Comparison of ENCODE assay signal across 1 cellular context in the genomic region with DNA sequence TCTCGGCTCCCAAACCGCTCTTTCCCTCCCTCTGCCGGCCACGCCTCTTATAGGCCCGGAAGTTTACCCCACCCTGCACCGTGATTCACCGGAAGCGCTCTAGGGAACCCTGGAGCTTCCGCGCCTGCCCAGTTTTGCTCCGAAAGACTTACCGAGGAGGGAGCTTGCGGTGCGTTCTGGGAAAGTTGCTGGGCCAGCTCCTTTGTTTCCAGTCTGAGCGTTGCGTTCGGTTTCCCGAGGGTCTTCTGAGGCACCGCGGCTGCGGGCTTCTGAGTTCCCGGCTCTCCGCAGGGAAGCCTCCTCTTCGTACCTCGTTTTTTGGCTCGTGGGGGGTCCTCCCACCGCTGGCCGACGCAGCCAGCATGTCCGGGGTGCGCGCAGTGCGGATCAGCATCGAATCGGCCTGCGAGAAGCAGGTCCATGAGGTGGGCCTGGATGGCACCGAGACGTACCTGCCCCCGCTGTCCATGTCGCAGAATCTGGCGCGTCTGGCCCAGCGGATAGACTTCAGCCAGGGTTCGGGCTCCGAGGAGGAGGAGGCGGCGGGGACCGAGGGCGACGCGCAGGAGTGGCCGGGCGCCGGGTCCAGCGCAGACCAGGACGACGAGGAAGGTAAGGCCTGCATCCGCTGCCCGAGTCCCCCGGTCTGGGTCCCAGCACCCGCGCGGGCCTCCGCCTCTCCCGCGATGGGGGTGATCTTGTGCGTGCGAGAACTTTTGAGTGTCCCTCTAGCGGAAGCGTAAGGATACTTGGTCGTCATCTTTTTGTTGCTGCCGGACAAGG.
TF ChIP-seq lines count a peak whose summit lies in the region.

A gene with protein sequence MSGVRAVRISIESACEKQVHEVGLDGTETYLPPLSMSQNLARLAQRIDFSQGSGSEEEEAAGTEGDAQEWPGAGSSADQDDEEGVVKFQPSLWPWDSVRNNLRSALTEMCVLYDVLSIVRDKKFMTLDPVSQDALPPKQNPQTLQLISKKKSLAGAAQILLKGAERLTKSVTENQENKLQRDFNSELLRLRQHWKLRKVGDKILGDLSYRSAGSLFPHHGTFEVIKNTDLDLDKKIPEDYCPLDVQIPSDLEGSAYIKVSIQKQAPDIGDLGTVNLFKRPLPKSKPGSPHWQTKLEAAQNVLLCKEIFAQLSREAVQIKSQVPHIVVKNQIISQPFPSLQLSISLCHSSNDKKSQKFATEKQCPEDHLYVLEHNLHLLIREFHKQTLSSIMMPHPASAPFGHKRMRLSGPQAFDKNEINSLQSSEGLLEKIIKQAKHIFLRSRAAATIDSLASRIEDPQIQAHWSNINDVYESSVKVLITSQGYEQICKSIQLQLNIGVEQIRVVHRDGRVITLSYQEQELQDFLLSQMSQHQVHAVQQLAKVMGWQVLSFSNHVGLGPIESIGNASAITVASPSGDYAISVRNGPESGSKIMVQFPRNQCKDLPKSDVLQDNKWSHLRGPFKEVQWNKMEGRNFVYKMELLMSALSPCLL (plus strand): TSS at position 131 of the 783 bp plus-strand sequence. CDS start 232 bp downstream, at position 363.

TF ChIP-seq in HEK293, 187 proteins besides CTCF, POLR2A, EP300 and RAD21 (continued from another document and continues in another):
- TF ChIP-seq PRDM4 (tag by site-specific recombination; IDR thresholded peaks at IDR 0.05), result no peak
- no peak for TF ChIP-seq ZNF837 (tag by site-specific recombination; IDR thresholded peaks at IDR 0.05)
- TF ChIP-seq ZNF404 (tag by site-specific recombination; IDR thresholded peaks at IDR 0.05), result no peak
- TF ChIP-seq ZSCAN16 (tag by site-specific recombination; IDR thresholded peaks at IDR 0.05), result 0 out of 2 replicates have a peak, but pooled peaks have one; percentile 21
- no peak for TF ChIP-seq ZNF239 (tag by site-specific recombination; IDR thresholded peaks at IDR 0.05)
- peak; percentile 9; the same call in 1 of the 2 replicates for TF ChIP-seq KLF8 (tag by site-specific recombination; IDR thresholded peaks at IDR 0.05)
- TF ChIP-seq, protein P1, sequence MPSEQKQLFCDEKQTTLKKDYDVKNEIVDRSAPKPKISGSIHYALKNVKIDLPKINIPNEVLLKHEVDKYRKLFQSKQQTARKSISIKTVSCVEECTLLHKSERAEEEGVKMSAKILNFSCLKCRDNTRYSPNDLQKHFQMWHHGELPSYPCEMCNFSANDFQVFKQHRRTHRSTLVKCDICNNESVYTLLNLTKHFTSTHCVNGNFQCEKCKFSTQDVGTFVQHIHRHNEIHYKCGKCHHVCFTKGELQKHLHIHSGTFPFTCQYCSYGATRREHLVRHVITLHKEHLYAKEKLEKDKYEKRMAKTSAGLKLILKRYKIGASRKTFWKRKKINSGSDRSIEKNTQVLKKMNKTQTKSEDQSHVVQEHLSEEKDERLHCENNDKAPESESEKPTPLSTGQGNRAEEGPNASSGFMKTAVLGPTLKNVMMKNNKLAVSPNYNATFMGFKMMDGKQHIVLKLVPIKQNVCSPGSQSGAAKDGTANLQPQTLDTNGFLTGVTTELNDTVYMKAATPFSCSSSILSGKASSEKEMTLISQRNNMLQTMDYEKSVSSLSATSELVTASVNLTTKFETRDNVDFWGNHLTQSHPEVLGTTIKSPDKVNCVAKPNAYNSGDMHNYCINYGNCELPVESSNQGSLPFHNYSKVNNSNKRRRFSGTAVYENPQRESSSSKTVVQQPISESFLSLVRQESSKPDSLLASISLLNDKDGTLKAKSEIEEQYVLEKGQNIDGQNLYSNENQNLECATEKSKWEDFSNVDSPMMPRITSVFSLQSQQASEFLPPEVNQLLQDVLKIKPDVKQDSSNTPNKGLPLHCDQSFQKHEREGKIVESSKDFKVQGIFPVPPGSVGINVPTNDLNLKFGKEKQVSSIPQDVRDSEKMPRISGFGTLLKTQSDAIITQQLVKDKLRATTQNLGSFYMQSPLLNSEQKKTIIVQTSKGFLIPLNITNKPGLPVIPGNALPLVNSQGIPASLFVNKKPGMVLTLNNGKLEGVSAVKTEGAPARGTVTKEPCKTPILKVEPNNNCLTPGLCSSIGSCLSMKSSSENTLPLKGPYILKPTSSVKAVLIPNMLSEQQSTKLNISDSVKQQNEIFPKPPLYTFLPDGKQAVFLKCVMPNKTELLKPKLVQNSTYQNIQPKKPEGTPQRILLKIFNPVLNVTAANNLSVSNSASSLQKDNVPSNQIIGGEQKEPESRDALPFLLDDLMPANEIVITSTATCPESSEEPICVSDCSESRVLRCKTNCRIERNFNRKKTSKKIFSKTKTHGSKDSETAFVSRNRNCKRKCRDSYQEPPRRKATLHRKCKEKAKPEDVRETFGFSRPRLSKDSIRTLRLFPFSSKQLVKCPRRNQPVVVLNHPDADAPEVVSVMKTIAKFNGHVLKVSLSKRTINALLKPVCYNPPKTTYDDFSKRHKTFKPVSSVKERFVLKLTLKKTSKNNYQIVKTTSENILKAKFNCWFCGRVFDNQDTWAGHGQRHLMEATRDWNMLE (tag by site-specific recombination; conservative IDR thresholded peaks at IDR 0.05; ENCODE audit: low read depth), result peak; percentile 64; the same call in 1 of the 2 replicates
- TF ChIP-seq, protein P2, sequence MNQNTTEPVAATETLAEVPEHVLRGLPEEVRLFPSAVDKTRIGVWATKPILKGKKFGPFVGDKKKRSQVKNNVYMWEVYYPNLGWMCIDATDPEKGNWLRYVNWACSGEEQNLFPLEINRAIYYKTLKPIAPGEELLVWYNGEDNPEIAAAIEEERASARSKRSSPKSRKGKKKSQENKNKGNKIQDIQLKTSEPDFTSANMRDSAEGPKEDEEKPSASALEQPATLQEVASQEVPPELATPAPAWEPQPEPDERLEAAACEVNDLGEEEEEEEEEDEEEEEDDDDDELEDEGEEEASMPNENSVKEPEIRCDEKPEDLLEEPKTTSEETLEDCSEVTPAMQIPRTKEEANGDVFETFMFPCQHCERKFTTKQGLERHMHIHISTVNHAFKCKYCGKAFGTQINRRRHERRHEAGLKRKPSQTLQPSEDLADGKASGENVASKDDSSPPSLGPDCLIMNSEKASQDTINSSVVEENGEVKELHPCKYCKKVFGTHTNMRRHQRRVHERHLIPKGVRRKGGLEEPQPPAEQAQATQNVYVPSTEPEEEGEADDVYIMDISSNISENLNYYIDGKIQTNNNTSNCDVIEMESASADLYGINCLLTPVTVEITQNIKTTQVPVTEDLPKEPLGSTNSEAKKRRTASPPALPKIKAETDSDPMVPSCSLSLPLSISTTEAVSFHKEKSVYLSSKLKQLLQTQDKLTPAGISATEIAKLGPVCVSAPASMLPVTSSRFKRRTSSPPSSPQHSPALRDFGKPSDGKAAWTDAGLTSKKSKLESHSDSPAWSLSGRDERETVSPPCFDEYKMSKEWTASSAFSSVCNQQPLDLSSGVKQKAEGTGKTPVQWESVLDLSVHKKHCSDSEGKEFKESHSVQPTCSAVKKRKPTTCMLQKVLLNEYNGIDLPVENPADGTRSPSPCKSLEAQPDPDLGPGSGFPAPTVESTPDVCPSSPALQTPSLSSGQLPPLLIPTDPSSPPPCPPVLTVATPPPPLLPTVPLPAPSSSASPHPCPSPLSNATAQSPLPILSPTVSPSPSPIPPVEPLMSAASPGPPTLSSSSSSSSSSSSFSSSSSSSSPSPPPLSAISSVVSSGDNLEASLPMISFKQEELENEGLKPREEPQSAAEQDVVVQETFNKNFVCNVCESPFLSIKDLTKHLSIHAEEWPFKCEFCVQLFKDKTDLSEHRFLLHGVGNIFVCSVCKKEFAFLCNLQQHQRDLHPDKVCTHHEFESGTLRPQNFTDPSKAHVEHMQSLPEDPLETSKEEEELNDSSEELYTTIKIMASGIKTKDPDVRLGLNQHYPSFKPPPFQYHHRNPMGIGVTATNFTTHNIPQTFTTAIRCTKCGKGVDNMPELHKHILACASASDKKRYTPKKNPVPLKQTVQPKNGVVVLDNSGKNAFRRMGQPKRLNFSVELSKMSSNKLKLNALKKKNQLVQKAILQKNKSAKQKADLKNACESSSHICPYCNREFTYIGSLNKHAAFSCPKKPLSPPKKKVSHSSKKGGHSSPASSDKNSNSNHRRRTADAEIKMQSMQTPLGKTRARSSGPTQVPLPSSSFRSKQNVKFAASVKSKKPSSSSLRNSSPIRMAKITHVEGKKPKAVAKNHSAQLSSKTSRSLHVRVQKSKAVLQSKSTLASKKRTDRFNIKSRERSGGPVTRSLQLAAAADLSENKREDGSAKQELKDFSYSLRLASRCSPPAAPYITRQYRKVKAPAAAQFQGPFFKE (tag by site-specific recombination; IDR thresholded peaks at IDR 0.05; ENCODE audit: borderline replicate concordance), result 0 out of 2 replicates have a peak, but pooled peaks have one; percentile 48
- TF ChIP-seq, protein P3, sequence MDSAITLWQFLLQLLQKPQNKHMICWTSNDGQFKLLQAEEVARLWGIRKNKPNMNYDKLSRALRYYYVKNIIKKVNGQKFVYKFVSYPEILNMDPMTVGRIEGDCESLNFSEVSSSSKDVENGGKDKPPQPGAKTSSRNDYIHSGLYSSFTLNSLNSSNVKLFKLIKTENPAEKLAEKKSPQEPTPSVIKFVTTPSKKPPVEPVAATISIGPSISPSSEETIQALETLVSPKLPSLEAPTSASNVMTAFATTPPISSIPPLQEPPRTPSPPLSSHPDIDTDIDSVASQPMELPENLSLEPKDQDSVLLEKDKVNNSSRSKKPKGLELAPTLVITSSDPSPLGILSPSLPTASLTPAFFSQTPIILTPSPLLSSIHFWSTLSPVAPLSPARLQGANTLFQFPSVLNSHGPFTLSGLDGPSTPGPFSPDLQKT (IDR thresholded peaks at IDR 0.05; ENCODE audit: borderline replicate concordance, low read depth, low read length), result no peak
- TF ChIP-seq ZSCAN23 (tag by site-specific recombination; IDR thresholded peaks at IDR 0.05), result no peak
- TF ChIP-seq ZNF529 (tag by site-specific recombination; IDR thresholded peaks at IDR 0.05; ENCODE audit: insufficient replicate concordance), result no peak
- TF ChIP-seq, protein P4, sequence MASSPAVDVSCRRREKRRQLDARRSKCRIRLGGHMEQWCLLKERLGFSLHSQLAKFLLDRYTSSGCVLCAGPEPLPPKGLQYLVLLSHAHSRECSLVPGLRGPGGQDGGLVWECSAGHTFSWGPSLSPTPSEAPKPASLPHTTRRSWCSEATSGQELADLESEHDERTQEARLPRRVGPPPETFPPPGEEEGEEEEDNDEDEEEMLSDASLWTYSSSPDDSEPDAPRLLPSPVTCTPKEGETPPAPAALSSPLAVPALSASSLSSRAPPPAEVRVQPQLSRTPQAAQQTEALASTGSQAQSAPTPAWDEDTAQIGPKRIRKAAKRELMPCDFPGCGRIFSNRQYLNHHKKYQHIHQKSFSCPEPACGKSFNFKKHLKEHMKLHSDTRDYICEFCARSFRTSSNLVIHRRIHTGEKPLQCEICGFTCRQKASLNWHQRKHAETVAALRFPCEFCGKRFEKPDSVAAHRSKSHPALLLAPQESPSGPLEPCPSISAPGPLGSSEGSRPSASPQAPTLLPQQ (tag by site-specific recombination; IDR thresholded peaks at IDR 0.05), result peak; percentile 61; the same call in 1 of the 2 replicates
- no peak for TF ChIP-seq YY1 (tag by site-specific recombination; IDR thresholded peaks at IDR 0.05)
- TF ChIP-seq, protein P5, sequence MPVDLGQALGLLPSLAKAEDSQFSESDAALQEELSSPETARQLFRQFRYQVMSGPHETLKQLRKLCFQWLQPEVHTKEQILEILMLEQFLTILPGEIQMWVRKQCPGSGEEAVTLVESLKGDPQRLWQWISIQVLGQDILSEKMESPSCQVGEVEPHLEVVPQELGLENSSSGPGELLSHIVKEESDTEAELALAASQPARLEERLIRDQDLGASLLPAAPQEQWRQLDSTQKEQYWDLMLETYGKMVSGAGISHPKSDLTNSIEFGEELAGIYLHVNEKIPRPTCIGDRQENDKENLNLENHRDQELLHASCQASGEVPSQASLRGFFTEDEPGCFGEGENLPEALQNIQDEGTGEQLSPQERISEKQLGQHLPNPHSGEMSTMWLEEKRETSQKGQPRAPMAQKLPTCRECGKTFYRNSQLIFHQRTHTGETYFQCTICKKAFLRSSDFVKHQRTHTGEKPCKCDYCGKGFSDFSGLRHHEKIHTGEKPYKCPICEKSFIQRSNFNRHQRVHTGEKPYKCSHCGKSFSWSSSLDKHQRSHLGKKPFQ (tag by site-specific recombination; IDR thresholded peaks at IDR 0.05), result no peak
- TF ChIP-seq, protein P6, sequence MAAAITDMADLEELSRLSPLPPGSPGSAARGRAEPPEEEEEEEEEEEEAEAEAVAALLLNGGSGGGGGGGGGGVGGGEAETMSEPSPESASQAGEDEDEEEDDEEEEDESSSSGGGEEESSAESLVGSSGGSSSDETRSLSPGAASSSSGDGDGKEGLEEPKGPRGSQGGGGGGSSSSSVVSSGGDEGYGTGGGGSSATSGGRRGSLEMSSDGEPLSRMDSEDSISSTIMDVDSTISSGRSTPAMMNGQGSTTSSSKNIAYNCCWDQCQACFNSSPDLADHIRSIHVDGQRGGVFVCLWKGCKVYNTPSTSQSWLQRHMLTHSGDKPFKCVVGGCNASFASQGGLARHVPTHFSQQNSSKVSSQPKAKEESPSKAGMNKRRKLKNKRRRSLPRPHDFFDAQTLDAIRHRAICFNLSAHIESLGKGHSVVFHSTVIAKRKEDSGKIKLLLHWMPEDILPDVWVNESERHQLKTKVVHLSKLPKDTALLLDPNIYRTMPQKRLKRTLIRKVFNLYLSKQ (tag by site-specific recombination; IDR thresholded peaks at IDR 0.05; ENCODE audit: borderline replicate concordance), result no peak
- no peak for TF ChIP-seq KLF1 (tag by site-specific recombination; IDR thresholded peaks at IDR 0.05)
- TF ChIP-seq ZNF157 (tag by site-specific recombination; IDR thresholded peaks at IDR 0.05), result no peak
- no peak for TF ChIP-seq IKZF3 (tag by site-specific recombination; IDR thresholded peaks at IDR 0.05)
- TF ChIP-seq ZNF433 (tag by site-specific recombination; IDR thresholded peaks at IDR 0.05; ENCODE audit: low read depth), result no peak
- TF ChIP-seq HOXD13 (CRISPR knock-in tag; IDR thresholded peaks at IDR 0.05; ENCODE audit: borderline replicate concordance), result no peak
- TF ChIP-seq ZNF16 (tag by site-specific recombination; IDR thresholded peaks at IDR 0.05; ENCODE audit: low read depth), result no peak
- no peak for TF ChIP-seq ZNF26 (tag by site-specific recombination; IDR thresholded peaks at IDR 0.05)
- no peak for TF ChIP-seq ZNF366 (tag by site-specific recombination; conservative IDR thresholded peaks at IDR 0.05)
